Comparison of ENCODE assay signal across 1 cellular context in the genomic region with DNA sequence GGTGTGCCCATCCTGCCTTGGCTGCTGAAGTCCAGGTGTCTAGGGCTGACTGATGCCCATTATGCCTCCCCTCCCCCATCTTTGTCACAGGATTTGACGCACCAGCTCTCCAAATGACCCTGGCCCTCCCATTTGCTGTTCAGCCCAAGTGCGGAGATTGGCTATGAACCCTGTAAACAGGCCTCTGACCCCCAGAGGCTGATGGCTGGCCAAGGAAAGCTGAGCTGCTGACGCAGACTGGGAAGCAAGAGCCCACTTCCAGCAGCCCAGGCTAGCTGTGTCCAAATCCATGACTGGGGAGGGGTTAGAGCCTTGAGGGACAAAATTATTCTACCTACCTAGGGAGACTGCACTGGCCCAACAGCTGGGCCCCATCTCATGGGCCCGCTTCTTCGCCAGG.
TF ChIP-seq lines count a peak whose summit lies in the region.

No MANE protein-coding gene starts in this region.

TF ChIP-seq in GM23338, 12 proteins besides CTCF, POLR2A, EP300 and RAD21 (continued from another document):
- TF ChIP-seq, protein P1, sequence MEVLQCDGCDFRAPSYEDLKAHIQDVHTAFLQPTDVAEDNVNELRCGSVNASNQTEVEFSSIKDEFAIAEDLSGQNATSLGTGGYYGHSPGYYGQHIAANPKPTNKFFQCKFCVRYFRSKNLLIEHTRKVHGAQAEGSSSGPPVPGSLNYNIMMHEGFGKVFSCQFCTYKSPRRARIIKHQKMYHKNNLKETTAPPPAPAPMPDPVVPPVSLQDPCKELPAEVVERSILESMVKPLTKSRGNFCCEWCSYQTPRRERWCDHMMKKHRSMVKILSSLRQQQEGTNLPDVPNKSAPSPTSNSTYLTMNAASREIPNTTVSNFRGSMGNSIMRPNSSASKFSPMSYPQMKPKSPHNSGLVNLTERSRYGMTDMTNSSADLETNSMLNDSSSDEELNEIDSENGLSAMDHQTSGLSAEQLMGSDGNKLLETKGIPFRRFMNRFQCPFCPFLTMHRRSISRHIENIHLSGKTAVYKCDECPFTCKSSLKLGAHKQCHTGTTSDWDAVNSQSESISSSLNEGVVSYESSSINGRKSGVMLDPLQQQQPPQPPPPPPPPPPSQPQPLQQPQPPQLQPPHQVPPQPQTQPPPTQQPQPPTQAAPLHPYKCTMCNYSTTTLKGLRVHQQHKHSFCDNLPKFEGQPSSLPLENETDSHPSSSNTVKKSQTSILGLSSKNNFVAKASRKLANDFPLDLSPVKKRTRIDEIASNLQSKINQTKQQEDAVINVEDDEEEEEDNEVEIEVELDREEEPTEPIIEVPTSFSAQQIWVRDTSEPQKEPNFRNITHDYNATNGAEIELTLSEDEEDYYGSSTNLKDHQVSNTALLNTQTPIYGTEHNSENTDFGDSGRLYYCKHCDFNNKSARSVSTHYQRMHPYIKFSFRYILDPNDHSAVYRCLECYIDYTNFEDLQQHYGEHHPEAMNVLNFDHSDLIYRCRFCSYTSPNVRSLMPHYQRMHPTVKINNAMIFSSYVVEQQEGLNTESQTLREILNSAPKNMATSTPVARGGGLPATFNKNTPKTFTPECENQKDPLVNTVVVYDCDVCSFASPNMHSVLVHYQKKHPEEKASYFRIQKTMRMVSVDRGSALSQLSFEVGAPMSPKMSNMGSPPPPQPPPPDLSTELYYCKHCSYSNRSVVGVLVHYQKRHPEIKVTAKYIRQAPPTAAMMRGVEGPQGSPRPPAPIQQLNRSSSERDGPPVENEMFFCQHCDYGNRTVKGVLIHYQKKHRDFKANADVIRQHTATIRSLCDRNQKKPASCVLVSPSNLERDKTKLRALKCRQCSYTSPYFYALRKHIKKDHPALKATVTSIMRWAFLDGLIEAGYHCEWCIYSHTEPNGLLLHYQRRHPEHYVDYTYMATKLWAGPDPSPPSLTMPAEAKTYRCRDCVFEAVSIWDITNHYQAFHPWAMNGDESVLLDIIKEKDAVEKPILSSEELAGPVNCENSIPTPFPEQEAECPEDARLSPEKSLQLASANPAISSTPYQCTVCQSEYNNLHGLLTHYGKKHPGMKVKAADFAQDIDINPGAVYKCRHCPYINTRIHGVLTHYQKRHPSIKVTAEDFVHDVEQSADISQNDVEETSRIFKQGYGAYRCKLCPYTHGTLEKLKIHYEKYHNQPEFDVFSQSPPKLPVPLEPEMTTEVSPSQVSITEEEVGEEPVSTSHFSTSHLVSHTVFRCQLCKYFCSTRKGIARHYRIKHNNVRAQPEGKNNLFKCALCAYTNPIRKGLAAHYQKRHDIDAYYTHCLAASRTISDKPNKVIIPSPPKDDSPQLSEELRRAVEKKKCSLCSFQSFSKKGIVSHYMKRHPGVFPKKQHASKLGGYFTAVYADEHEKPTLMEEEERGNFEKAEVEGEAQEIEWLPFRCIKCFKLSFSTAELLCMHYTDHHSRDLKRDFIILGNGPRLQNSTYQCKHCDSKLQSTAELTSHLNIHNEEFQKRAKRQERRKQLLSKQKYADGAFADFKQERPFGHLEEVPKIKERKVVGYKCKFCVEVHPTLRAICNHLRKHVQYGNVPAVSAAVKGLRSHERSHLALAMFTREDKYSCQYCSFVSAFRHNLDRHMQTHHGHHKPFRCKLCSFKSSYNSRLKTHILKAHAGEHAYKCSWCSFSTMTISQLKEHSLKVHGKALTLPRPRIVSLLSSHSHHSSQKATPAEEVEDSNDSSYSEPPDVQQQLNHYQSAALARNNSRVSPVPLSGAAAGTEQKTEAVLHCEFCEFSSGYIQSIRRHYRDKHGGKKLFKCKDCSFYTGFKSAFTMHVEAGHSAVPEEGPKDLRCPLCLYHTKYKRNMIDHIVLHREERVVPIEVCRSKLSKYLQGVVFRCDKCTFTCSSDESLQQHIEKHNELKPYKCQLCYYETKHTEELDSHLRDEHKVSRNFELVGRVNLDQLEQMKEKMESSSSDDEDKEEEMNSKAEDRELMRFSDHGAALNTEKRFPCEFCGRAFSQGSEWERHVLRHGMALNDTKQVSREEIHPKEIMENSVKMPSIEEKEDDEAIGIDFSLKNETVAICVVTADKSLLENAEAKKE (CRISPR knock-in tag; IDR thresholded peaks at IDR 0.05), result no peak
- TF ChIP-seq JUNB (IDR thresholded peaks at IDR 0.05; ENCODE audit: unreplicated experiment), result no peak
- 0 out of 2 replicates have a peak, but pooled peaks have one; percentile 20 for TF ChIP-seq POLR2AphosphoS5 (IDR thresholded peaks at IDR 0.05; ENCODE audit: low read depth)
- TF ChIP-seq EZH2phosphoT487 (IDR thresholded peaks at IDR 0.05; ENCODE audit: unreplicated experiment), result no peak
